In genomic region chr12:98838282-98838681, GRCh38 we compare ENCODE assay signal across 13 cellular contexts.
DNase-seq lines count a peak whose midpoint lies in the region; ATAC-seq and TF ChIP-seq lines count a peak whose summit lies in the region.
"Had no signal": no experiment of that assay in that cellular context is flagged by ENCODE, and none has a peak within 500 bp of the region (broad histone marks: within the 10 kb centered on the region; RNA-seq: fewer than 3 reads in every experiment).

No MANE protein-coding gene starts in this region.

- no peaks in the 10 kb centered on the region for H3K36me3 ChIP-seq in cardiac muscle cell

- ATAC-seq in left ventricle myocardium superior (no peak), WTC11 (peak; percentile 81), GM19351 (IDR thresholded peaks at IDR 0.05; ENCODE audit: unreplicated experiment) (no peak)
- ATAC-seq: activated CD4-positive, CD25-positive, alpha-beta regulatory T cell treated with anti-CD3 and anti-CD28 coated beads, Interleukin-2, amount 50 U/mL, for 24 hours; left lobe of liver had no signal

- TF ChIP-seq CTCF in cardiac muscle cell (IDR thresholded peaks at IDR 0.05; ENCODE audit: low read depth, low read length) (peak; percentile 36), WTC11 (IDR thresholded peaks at IDR 0.05) (peak; percentile 56; the same call in 1 of the 2 replicates), type B pancreatic cell (conservative IDR thresholded peaks at IDR 0.05) (peak; percentile 69)

- no peak overlapping the region for H3K4me3 ChIP-seq in cardiac muscle cell

- H3K36me3 Mint-ChIP-seq in WTC11 = no peaks in the 10 kb centered on the region
- H3K36me3 Mint-ChIP-seq in type B pancreatic cell = no peaks in the 10 kb centered on the region

- CTCF ChIA-PET in WTC11 (lab: Charles Lee) = interaction anchor here (0.7 to 1.4 kb wide), 9 partner anchors 8 to 171 kb away, joined by 3 to 7 read pairs (median 3); no protein-coding TSS in a partner anchor

- no peak for DNase-seq in cardiac muscle cell (ENCODE audit: low read depth in 1 of 2, low spot score in 1 of 2)
- no peak for DNase-seq in left ventricle myocardium superior
- peak; percentile 20 for DNase-seq in WTC11 (ENCODE audit: low spot score)
- peak; percentile 17 to 72 for DNase-seq in hippocampal formation (lab: John Stamatoyannopoulos, UW)
- no peak for DNase-seq in type B pancreatic cell (ENCODE audit: extremely low spot score, unreplicated experiment)
- DNase-seq in stimulated activated CD4-positive, alpha-beta T cell treated with anti-CD3 and anti-CD28 coated beads, Interleukin-12 subunit alpha, Interleukin-12 subunit beta, amount 100 ng/mL, for 4 hours = no peak
- DNase-seq in T1000 (lab: John Stamatoyannopoulos, UW) = no peak
- DNase-seq: activated naive CD4-positive, alpha-beta T cell treated with Interleukin-2 at 50 U/mL for 16 hours; AML-193 had no signal

- H3K4me1 ChIP-seq in cardiac muscle cell (ENCODE audit: low read depth) = no peaks in the 10 kb centered on the region

- no peaks in the 10 kb centered on the region for H3K9me3 ChIP-seq in cardiac muscle cell (ENCODE audit: low read depth)

- H3K27me3 ChIP-seq in cardiac muscle cell = no peaks in the 10 kb centered on the region

- H3K27me3 Mint-ChIP-seq in WTC11 (ENCODE audit: low read depth) = no peaks in the 10 kb centered on the region
- H3K27me3 Mint-ChIP-seq in type B pancreatic cell = peaks cover 10% of the 10 kb centered on the region

- H3K4me3 Mint-ChIP-seq in WTC11 (no peak overlapping the region), type B pancreatic cell (no peak overlapping the region)

- POLR2A ChIA-PET in WTC11 (lab: Charles Lee) = no interaction called here

- H3K9me3 Mint-ChIP-seq in WTC11 = peaks cover 13% of the 10 kb centered on the region
- H3K9me3 Mint-ChIP-seq in type B pancreatic cell = no peaks in the 10 kb centered on the region

- peaks cover 21% of the 10 kb centered on the region for H3K4me1 Mint-ChIP-seq in WTC11
- peaks cover 6% of the 10 kb centered on the region for H3K4me1 Mint-ChIP-seq in type B pancreatic cell (ENCODE audit: unreplicated experiment)

- H3K27ac Mint-ChIP-seq in WTC11 (peak overlapping the region; percentile 95), type B pancreatic cell (no peak overlapping the region)

- intact Hi-C loops in left ventricle myocardium superior (cut with micrococcal nuclease) = no loop called here

- H3K27ac ChIP-seq in cardiac muscle cell = no peak overlapping the region
- H3K27ac ChIP-seq: RWPE1 had no signal

TF ChIP-seq in WTC11, 78 proteins besides CTCF, POLR2A, EP300 and RAD21:
- TF ChIP-seq ZNF121 (CRISPR knock-in tag; IDR thresholded peaks at IDR 0.05) = no peak
- TF ChIP-seq ZNF423 (CRISPR knock-in tag; IDR thresholded peaks at IDR 0.05) = no peak
- TF ChIP-seq MLX (CRISPR knock-in tag; IDR thresholded peaks at IDR 0.05) = no peak
- TF ChIP-seq CBFB (CRISPR knock-in tag; IDR thresholded peaks at IDR 0.05; ENCODE audit: low read depth) = no peak
- no peak for TF ChIP-seq JAZF1 (CRISPR knock-in tag; IDR thresholded peaks at IDR 0.05)
- TF ChIP-seq ZNF219 (CRISPR knock-in tag; IDR thresholded peaks at IDR 0.05; ENCODE audit: borderline replicate concordance) = no peak
- no peak for TF ChIP-seq NFE2L1 (CRISPR knock-in tag; IDR thresholded peaks at IDR 0.05)
- TF ChIP-seq, protein P1, sequence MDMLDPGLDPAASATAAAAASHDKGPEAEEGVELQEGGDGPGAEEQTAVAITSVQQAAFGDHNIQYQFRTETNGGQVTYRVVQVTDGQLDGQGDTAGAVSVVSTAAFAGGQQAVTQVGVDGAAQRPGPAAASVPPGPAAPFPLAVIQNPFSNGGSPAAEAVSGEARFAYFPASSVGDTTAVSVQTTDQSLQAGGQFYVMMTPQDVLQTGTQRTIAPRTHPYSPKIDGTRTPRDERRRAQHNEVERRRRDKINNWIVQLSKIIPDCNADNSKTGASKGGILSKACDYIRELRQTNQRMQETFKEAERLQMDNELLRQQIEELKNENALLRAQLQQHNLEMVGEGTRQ (CRISPR knock-in tag; IDR thresholded peaks at IDR 0.05) = no peak
- TF ChIP-seq ZNF512 (CRISPR knock-in tag; IDR thresholded peaks at IDR 0.05; ENCODE audit: borderline replicate concordance) = no peak
- no peak for TF ChIP-seq ZNF671 (CRISPR knock-in tag; IDR thresholded peaks at IDR 0.05)
- no peak for TF ChIP-seq STAT6 (CRISPR knock-in tag; conservative IDR thresholded peaks at IDR 0.05; ENCODE audit: low read depth)
- TF ChIP-seq ZSCAN18 (CRISPR knock-in tag; IDR thresholded peaks at IDR 0.05) = no peak
- TF ChIP-seq SOX15 (CRISPR knock-in tag; IDR thresholded peaks at IDR 0.05) = no peak

Comparison
In these comparisons a context has a peak if more than half of its experiments do, and no peak if none do; other contexts are left out.
1. DNase-seq: peak in WTC11 (single experiment) and hippocampal formation (2 of 2); none in cardiac muscle cell (0 of 2), left ventricle myocardium superior (single experiment), type B pancreatic cell (single experiment), stimulated activated CD4-positive, alpha-beta T cell treated with anti-CD3 and anti-CD28 coated beads, Interleukin-12 subunit alpha, Interleukin-12 subunit beta, amount 100 ng/mL, for 4 hours (single experiment) and T1000 (single experiment).
2. Peak in every context shown above with its lines, with median percentiles within 50 percentile points of each other: CTCF ChIP-seq.